Comparison of ENCODE assay signal across 24 cellular contexts in genomic region chr9:5957166-5957565, GRCh38.
"Had no signal": no experiment of that assay in that cellular context is flagged by ENCODE, and none has a peak within 500 bp of the region (broad histone marks: within the 10 kb centered on the region; RNA-seq: fewer than 3 reads in every experiment).

No MANE protein-coding gene starts in this region.

- H3K4me3 ChIP-seq: cardiac muscle cell, gastrocnemius medialis, left lung, lower lobe of right lung, spleen, tibial nerve had no signal

- H3K27ac Mint-ChIP-seq: activated CD4-positive, alpha-beta memory T cell treated with anti-CD3 and anti-CD28 coated beads for 36 hours; activated CD4-positive, alpha-beta T cell treated with anti-CD3 and anti-CD28 coated beads, Interleukin-2, amount 10 ng/mL, durations not matched to agents 24 days and 14 days; activated naive CD4-positive, alpha-beta T cell treated with anti-CD3 and anti-CD28 coated beads, Interleukin-2, amount 50 U/mL, for 24 hours; natural killer cell had no signal

- H3K4me3 Mint-ChIP-seq: activated CD4-positive, alpha-beta memory T cell treated with anti-CD3 and anti-CD28 coated beads for 36 hours; activated CD4-positive, alpha-beta T cell treated with anti-CD3 and anti-CD28 coated beads, Interleukin-2, amount 10 ng/mL, durations not matched to agents 24 days and 14 days; activated naive CD4-positive, alpha-beta T cell treated with anti-CD3 and anti-CD28 coated beads, Interleukin-2, amount 50 U/mL, for 24 hours; activated T-cell treated with anti-CD3 and anti-CD28 coated beads, Interleukin-2, amount 50 U/mL, for 4 hours; activated T-helper 17 cell treated with anti-CD3 and anti-CD28 coated beads, Interleukin-2, amount 50 U/mL, for 72 hours; effector memory CD8-positive, alpha-beta T cell; natural killer cell; T-helper 17 cell had no signal

- H3K27ac ChIP-seq: cardiac muscle cell, gastrocnemius medialis, left lung, lower lobe of right lung, spleen, tibial nerve had no signal

- H3K36me3 ChIP-seq: cardiac muscle cell, gastrocnemius medialis, lower lobe of right lung had no signal

- H3K9me3 Mint-ChIP-seq: activated CD4-positive, alpha-beta memory T cell treated with anti-CD3 and anti-CD28 coated beads for 36 hours; activated CD4-positive, alpha-beta T cell treated with anti-CD3 and anti-CD28 coated beads, Interleukin-2, amount 10 ng/mL, durations not matched to agents 24 days and 14 days; activated naive CD4-positive, alpha-beta T cell treated with anti-CD3 and anti-CD28 coated beads, Interleukin-2, amount 50 U/mL, for 24 hours; activated T-cell treated with anti-CD3 and anti-CD28 coated beads, Interleukin-2, amount 50 U/mL, for 4 hours; activated T-helper 17 cell treated with anti-CD3 and anti-CD28 coated beads, Interleukin-2, amount 50 U/mL, for 72 hours; effector memory CD8-positive, alpha-beta T cell; natural killer cell had no signal

- H3K27me3 Mint-ChIP-seq: activated CD4-positive, alpha-beta memory T cell treated with anti-CD3 and anti-CD28 coated beads for 36 hours; activated CD4-positive, alpha-beta T cell treated with anti-CD3 and anti-CD28 coated beads, Interleukin-2, amount 10 ng/mL, durations not matched to agents 24 days and 14 days; activated naive CD4-positive, alpha-beta T cell treated with anti-CD3 and anti-CD28 coated beads, Interleukin-2, amount 50 U/mL, for 24 hours; activated T-helper 17 cell treated with anti-CD3 and anti-CD28 coated beads, Interleukin-2, amount 50 U/mL, for 72 hours; effector memory CD8-positive, alpha-beta T cell; T-helper 17 cell had no signal

- H3K4me1 ChIP-seq: gastrocnemius medialis, left lung, tibial nerve had no signal

- H3K9me3 ChIP-seq: gastrocnemius medialis, left lung, lower lobe of right lung, spleen, tibial nerve had no signal

- ATAC-seq: activated T-cell treated with anti-CD3 and anti-CD28 coated beads, Interleukin-2, amount 50 U/mL, for 4 hours; activated T-helper 17 cell treated with anti-CD3 and anti-CD28 coated beads, Interleukin-2, amount 50 U/mL, for 72 hours; effector memory CD8-positive, alpha-beta T cell; gastrocnemius medialis; left lung; lower lobe of right lung; natural killer cell; right cardiac atrium; T-helper 17 cell had no signal

- DNase-seq: activated CD4-positive, alpha-beta memory T cell treated with anti-CD3 and anti-CD28 coated beads for 36 hours; activated CD4-positive, alpha-beta T cell treated with anti-CD3 and anti-CD28 coated beads, Interleukin-2, amount 10 ng/mL, durations not matched to agents 24 days and 14 days; activated CD4-positive, CD25-positive, alpha-beta regulatory T cell treated with anti-CD3 and anti-CD28 coated beads, Interleukin-2, amount 50 U/mL, for 72 hours; activated gamma-delta T cell treated with Interleukin-2 at 50 U/mL for 16 hours; activated T-cell treated with anti-CD3 and anti-CD28 coated beads, Interleukin-2, amount 50 U/mL, for 4 hours; cortex of kidney; effector memory CD8-positive, alpha-beta T cell; erythroblast; gastrocnemius medialis; glutamatergic neuron; left lung; lower lobe of right lung; mesenchymal stem cell; natural killer cell; posterior cingulate gyrus; right cardiac atrium; spleen; stimulated activated naive CD4-positive, alpha-beta T cell treated with Interleukin-2 at 50 U/mL for 16 hours; T-helper 17 cell; T1000 had no signal

- H3K36me3 Mint-ChIP-seq: natural killer cell had no signal

- H3K27me3 ChIP-seq: cardiac muscle cell, gastrocnemius medialis, left lung, spleen, tibial nerve had no signal

- H3K4me1 Mint-ChIP-seq: activated CD4-positive, alpha-beta T cell treated with anti-CD3 and anti-CD28 coated beads, Interleukin-2, amount 10 ng/mL, durations not matched to agents 24 days and 14 days had no signal
